1 cellular context compared by ENCODE assay signal in the genomic region with DNA sequence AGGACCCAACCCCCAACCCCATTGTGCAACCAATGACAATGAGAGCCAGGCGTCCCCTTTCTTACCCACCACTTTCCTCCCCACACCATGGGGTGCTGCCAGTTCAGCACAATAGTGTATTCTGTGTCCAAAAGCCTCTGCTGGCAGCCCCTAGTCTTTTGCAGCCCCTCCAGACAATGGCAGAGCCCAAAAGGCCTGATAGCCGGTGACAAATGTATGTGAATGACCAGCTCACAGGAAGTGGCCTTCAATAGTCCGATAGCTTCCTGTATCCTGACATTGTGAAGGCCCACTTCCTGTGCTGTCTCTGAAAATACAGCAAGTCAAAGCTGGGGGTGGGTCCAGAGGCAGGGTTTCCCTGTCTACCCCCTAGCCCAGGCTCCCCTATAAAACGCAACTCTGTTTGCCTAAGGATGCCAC.
TF ChIP-seq lines count a peak whose summit lies in the region.

No MANE protein-coding gene starts in this region.

TF ChIP-seq in GM23338, 12 proteins besides CTCF, POLR2A, EP300 and RAD21 (continued from another document):
- TF ChIP-seq CREB1 (CRISPR knock-in tag; IDR thresholded peaks at IDR 0.05; ENCODE audit: low read depth) (no peak), STAT1 (IDR thresholded peaks at IDR 0.05; ENCODE audit: unreplicated experiment) (no peak), ZNF331 (CRISPR knock-in tag; IDR thresholded peaks at IDR 0.05; ENCODE audit: low read depth) (no peak), POLR2AphosphoS5 (IDR thresholded peaks at IDR 0.05; ENCODE audit: low read depth) (no peak), NANOG (IDR thresholded peaks at IDR 0.05; ENCODE audit: borderline replicate concordance) (no peak), EZH2 (IDR thresholded peaks at IDR 0.05; ENCODE audit: low read depth, unreplicated experiment) (no peak), ZNF114 (CRISPR knock-in tag; IDR thresholded peaks at IDR 0.05) (no peak), JUNB (IDR thresholded peaks at IDR 0.05; ENCODE audit: unreplicated experiment) (no peak), EZH2phosphoT487 (IDR thresholded peaks at IDR 0.05; ENCODE audit: unreplicated experiment) (no peak)
- TF ChIP-seq, protein P1, sequence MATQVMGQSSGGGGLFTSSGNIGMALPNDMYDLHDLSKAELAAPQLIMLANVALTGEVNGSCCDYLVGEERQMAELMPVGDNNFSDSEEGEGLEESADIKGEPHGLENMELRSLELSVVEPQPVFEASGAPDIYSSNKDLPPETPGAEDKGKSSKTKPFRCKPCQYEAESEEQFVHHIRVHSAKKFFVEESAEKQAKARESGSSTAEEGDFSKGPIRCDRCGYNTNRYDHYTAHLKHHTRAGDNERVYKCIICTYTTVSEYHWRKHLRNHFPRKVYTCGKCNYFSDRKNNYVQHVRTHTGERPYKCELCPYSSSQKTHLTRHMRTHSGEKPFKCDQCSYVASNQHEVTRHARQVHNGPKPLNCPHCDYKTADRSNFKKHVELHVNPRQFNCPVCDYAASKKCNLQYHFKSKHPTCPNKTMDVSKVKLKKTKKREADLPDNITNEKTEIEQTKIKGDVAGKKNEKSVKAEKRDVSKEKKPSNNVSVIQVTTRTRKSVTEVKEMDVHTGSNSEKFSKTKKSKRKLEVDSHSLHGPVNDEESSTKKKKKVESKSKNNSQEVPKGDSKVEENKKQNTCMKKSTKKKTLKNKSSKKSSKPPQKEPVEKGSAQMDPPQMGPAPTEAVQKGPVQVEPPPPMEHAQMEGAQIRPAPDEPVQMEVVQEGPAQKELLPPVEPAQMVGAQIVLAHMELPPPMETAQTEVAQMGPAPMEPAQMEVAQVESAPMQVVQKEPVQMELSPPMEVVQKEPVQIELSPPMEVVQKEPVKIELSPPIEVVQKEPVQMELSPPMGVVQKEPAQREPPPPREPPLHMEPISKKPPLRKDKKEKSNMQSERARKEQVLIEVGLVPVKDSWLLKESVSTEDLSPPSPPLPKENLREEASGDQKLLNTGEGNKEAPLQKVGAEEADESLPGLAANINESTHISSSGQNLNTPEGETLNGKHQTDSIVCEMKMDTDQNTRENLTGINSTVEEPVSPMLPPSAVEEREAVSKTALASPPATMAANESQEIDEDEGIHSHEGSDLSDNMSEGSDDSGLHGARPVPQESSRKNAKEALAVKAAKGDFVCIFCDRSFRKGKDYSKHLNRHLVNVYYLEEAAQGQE (IDR thresholded peaks at IDR 0.05; ENCODE audit: unreplicated experiment), result no peak
- TF ChIP-seq, protein P2, sequence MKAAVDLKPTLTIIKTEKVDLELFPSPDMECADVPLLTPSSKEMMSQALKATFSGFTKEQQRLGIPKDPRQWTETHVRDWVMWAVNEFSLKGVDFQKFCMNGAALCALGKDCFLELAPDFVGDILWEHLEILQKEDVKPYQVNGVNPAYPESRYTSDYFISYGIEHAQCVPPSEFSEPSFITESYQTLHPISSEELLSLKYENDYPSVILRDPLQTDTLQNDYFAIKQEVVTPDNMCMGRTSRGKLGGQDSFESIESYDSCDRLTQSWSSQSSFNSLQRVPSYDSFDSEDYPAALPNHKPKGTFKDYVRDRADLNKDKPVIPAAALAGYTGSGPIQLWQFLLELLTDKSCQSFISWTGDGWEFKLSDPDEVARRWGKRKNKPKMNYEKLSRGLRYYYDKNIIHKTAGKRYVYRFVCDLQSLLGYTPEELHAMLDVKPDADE (IDR thresholded peaks at IDR 0.05), result no peak
